Comparison of ENCODE assay signal across 10 cellular contexts in the genomic region with DNA sequence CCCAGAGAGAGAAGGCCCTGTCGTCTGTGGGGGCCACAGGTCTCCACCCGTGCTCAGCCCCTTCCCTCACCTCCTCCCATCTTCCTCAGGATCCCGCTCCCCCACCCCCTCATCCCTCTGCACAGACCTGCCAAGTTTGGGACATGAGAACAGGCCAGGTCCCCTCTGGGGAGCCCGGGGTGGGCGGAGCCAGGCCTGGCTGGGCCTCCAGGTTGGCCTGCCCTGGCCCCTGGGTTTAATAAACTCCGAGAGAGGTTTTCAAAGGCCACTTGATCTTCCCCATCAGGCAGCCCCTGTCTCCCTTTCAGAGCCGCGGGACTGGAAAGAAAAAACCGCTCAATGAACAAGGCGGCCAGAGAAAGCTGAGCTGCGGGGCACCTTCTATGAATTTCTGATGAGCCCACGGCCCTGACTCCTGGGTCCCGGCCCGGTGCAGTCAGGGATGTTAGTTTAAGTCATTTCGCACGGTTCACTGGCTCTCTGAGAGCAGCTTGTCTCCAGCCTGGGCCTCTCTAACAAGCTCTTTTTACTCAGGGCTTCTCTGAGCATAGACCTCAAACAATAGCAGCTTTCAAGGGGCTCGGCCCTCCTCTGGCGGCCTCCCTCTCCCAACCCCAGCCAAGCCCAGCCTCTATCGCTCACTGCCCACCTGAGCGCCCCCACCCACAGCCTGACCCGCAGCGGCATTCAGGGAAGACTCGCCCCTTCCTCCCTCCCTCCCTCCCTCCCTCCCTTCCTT.
DNase-seq lines count a peak whose midpoint lies in the region; ATAC-seq and TF ChIP-seq lines count a peak whose summit lies in the region.
"Had no signal": no experiment of that assay in that cellular context is flagged by ENCODE, and none has a peak within 500 bp of the region (broad histone marks: within the 10 kb centered on the region; RNA-seq: fewer than 3 reads in every experiment).

No MANE protein-coding gene starts in this region.

- POLR2A ChIA-PET in WTC11 (lab: Charles Lee), result interaction anchor here (1.0 to 1.3 kb wide), 2 partner anchors 28 to 85 kb away, joined by 3 read pairs; no protein-coding TSS in a partner anchor

- no peaks in the 10 kb centered on the region for H3K4me1 ChIP-seq in MM.1S (ENCODE audit: low read length)

- H4K20me1 ChIP-seq in MM.1S (ENCODE audit: insufficient read depth, low read length), result no peaks in the 10 kb centered on the region

- no peaks in the 10 kb centered on the region for H3K27me3 Mint-ChIP-seq in WTC11 (ENCODE audit: low read depth)
- H3K27me3 Mint-ChIP-seq in activated T-cell treated with anti-CD3 and anti-CD28 coated beads, Interleukin-2, amount 50 U/mL, for 24 hours, result peaks cover 11% of the 10 kb centered on the region

- no peaks in the 10 kb centered on the region for H3K36me3 Mint-ChIP-seq in WTC11
- no peaks in the 10 kb centered on the region for H3K36me3 Mint-ChIP-seq in activated T-cell treated with anti-CD3 and anti-CD28 coated beads, Interleukin-2, amount 50 U/mL, for 24 hours (ENCODE audit: low read depth)

- H3K4me1 Mint-ChIP-seq in WTC11, result peaks cover 46% of the 10 kb centered on the region
- no peaks in the 10 kb centered on the region for H3K4me1 Mint-ChIP-seq in activated T-cell treated with anti-CD3 and anti-CD28 coated beads, Interleukin-2, amount 50 U/mL, for 24 hours (ENCODE audit: low read depth)

- in situ Hi-C loops in Caki2 (cut with HindIII; ENCODE audit: low pct_unique_long_range_greater_than_20kb, low sequenced_read_pairs), result no loop called here

- no peaks in the 10 kb centered on the region for H3K79me2 ChIP-seq in MM.1S (ENCODE audit: low read length)

- H3K27ac ChIP-seq in MM.1S (ENCODE audit: low read length), result no peak overlapping the region

- TF ChIP-seq CTCF in WTC11 (IDR thresholded peaks at IDR 0.05) (no peak), MM.1S (IDR thresholded peaks at IDR 0.05; ENCODE audit: low read length) (no peak)

- H3K9me2 ChIP-seq in MM.1S (replicated peaks; ENCODE audit: insufficient read depth, low read length), result no peaks in the 10 kb centered on the region

- no peak overlapping the region for H2AFZ ChIP-seq in MM.1S (ENCODE audit: low read length)

- DNase-seq in Caki2 (ENCODE audit: low read depth) (peak; percentile 44), NCI-H1092 treated with DMSO at 0.1 percent for 48 hours (lab: John Stamatoyannopoulos, UW) (peak; percentile 97), WTC11 (ENCODE audit: low spot score) (peak; percentile 56), medulla oblongata (ENCODE audit: extremely low spot score) (peak; percentile 73), MM.1S (no peak)
- DNase-seq in activated T-cell treated with anti-CD3 and anti-CD28 coated beads, Interleukin-2, amount 50 U/mL, for 24 hours, result no peak
- DNase-seq: activated T-cell treated with anti-CD3 and anti-CD28 coated beads, Interleukin-2, amount 50 U/mL, for 1 hour; stimulated activated CD4-positive, alpha-beta T cell treated with anti-CD3 and anti-CD28 coated beads, Interleukin-12 subunit alpha, Interleukin-12 subunit beta, amount 100 ng/mL, for 4 hours had no signal

- H3K4me3 Mint-ChIP-seq in WTC11, result peak overlapping the region; percentile 50
- H3K4me3 Mint-ChIP-seq in activated T-cell treated with anti-CD3 and anti-CD28 coated beads, Interleukin-2, amount 50 U/mL, for 24 hours, result no peak overlapping the region

- no peaks in the 10 kb centered on the region for H3F3A ChIP-seq in MM.1S (ENCODE audit: insufficient read depth, low read length)

- peak; percentile 70 for ATAC-seq in WTC11
- no peak for ATAC-seq in HG03097 (IDR thresholded peaks at IDR 0.05; ENCODE audit: low FRiP score, unreplicated experiment)
- no peak for ATAC-seq in HG03135 (IDR thresholded peaks at IDR 0.05; ENCODE audit: unreplicated experiment)

- H3K4me3 ChIP-seq in MM.1S (ENCODE audit: low read length), result no peak overlapping the region

- H3K9me3 Mint-ChIP-seq in WTC11, result no peaks in the 10 kb centered on the region
- no peaks in the 10 kb centered on the region for H3K9me3 Mint-ChIP-seq in activated T-cell treated with anti-CD3 and anti-CD28 coated beads, Interleukin-2, amount 50 U/mL, for 24 hours

- H3K27me3 ChIP-seq in MM.1S (replicated peaks; ENCODE audit: insufficient read depth, low read length), result no peaks in the 10 kb centered on the region

- H3K27ac Mint-ChIP-seq in WTC11, result no peak overlapping the region
- no peak overlapping the region for H3K27ac Mint-ChIP-seq in activated T-cell treated with anti-CD3 and anti-CD28 coated beads, Interleukin-2, amount 50 U/mL, for 24 hours

- H3K9ac ChIP-seq in MM.1S (ENCODE audit: low read length), result no peak overlapping the region

- no peak overlapping the region for H3K4me2 ChIP-seq in MM.1S (ENCODE audit: low read depth, low read length)

- CTCF ChIA-PET in WTC11 (lab: Charles Lee), result interaction anchor here (0.7 to 1.5 kb wide), 7 partner anchors 8 to 244 kb away, joined by 3 to 4 read pairs (median 3); partner anchors contain the start of gene PUS3

- H3K36me3 ChIP-seq in MM.1S (replicated peaks; ENCODE audit: insufficient read depth, low read length), result no peaks in the 10 kb centered on the region

- H3K9me3 ChIP-seq in MM.1S (replicated peaks; ENCODE audit: insufficient read depth, low read length), result no peaks in the 10 kb centered on the region

TF ChIP-seq in WTC11, 78 proteins besides CTCF, POLR2A, EP300 and RAD21 (continues in another document):
- TF ChIP-seq PRDM15 (CRISPR knock-in tag; IDR thresholded peaks at IDR 0.05), result no peak
- TF ChIP-seq ATF3 (CRISPR knock-in tag; conservative IDR thresholded peaks at IDR 0.05), result no peak
- TF ChIP-seq NR1H2 (CRISPR knock-in tag; IDR thresholded peaks at IDR 0.05), result no peak
- no peak for TF ChIP-seq MXD4 (CRISPR knock-in tag; IDR thresholded peaks at IDR 0.05; ENCODE audit: borderline replicate concordance)
- TF ChIP-seq ETV6 (CRISPR knock-in tag; IDR thresholded peaks at IDR 0.05), result no peak
- TF ChIP-seq, protein P1, sequence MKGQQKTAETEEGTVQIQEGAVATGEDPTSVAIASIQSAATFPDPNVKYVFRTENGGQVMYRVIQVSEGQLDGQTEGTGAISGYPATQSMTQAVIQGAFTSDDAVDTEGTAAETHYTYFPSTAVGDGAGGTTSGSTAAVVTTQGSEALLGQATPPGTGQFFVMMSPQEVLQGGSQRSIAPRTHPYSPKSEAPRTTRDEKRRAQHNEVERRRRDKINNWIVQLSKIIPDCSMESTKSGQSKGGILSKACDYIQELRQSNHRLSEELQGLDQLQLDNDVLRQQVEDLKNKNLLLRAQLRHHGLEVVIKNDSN (CRISPR knock-in tag; IDR thresholded peaks at IDR 0.05), result no peak
- TF ChIP-seq ZNF423 (CRISPR knock-in tag; IDR thresholded peaks at IDR 0.05), result peak; percentile 16; the same call in 1 of the 2 replicates
- TF ChIP-seq JAZF1 (CRISPR knock-in tag; IDR thresholded peaks at IDR 0.05), result no peak
- TF ChIP-seq NFE2L1 (CRISPR knock-in tag; IDR thresholded peaks at IDR 0.05), result no peak
- TF ChIP-seq E2F4 (CRISPR knock-in tag; IDR thresholded peaks at IDR 0.05; ENCODE audit: borderline replicate concordance, low read depth), result no peak
- 0 out of 2 replicates have a peak, but pooled peaks have one; percentile 20 for TF ChIP-seq SP1 (CRISPR knock-in tag; conservative IDR thresholded peaks at IDR 0.05)

Comparison
In these comparisons a context has a peak if more than half of its experiments do, and no peak if none do; other contexts are left out.
1. DNase-seq: peak in Caki2 (single experiment), NCI-H1092 treated with DMSO at 0.1 percent for 48 hours (single experiment), WTC11 (single experiment) and medulla oblongata (single experiment); none in MM.1S (single experiment) and activated T-cell treated with anti-CD3 and anti-CD28 coated beads, Interleukin-2, amount 50 U/mL, for 24 hours (single experiment).